ENCODE assay signal across 21 cellular contexts in the genomic region with DNA sequence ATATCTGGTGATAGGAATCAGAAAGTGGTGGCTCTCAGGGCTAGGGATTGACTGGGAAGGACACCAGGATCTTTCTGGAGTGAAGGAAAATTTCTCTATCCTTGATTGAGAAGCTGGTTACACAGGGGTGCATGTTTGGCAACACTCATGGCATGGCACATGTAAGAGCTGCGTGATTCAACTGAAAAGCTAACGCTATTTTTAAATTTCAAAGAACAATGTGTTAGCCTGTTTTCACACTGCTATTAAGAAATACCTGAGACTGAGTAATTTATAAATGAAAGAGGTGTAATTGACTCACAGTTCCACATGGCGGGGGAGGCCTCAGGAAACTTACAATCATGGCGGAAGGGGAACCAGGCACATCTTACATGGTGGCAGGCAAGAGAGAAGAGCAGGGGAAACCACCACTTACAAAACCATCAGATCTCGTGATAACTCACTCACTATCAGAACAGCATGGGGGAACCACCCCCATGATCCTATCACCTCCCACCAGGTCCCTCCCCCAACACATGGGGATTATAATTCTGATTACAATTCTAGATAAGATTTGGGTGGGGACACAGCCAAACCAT. TPM values are rescaled to one million over a fixed set of nuclear protein-coding genes. Genes with fewer than 3 reads are reported as not detected.
A peak's percentile ranks its signal among the peaks of the same experiment; 100 is the strongest.
DNase-seq lines count a peak whose midpoint lies in the region; ATAC-seq lines count a peak whose summit lies in the region.
"Had no signal": no experiment of that assay in that cellular context is flagged by ENCODE, and none has a peak within 500 bp of the region (broad histone marks: within the 10 kb centered on the region; RNA-seq: fewer than 3 reads in every experiment).

No MANE protein-coding gene starts in this region.

- H3K27me3 ChIP-seq in right cardiac atrium (ENCODE audit: control insufficient read depth, insufficient read depth) = no peaks in the 10 kb centered on the region
- H3K27me3 ChIP-seq: hepatocyte had no signal

- no peaks in the 10 kb centered on the region for H3K27me3 Mint-ChIP-seq in T-helper 2 cell treated with Interferon-gamma antibody and Interleukin-4, amounts not matched to agents 5 μg/mL and 100 μg/mL, for 36 hours (ENCODE audit: low read depth)
- H3K27me3 Mint-ChIP-seq in activated naive CD4-positive, alpha-beta T cell treated with anti-CD3 and anti-CD28 coated beads, Interleukin-2, amount 50 U/mL, for 24 hours = no peaks in the 10 kb centered on the region

- ATAC-seq in right cardiac atrium (no peak), HG03439 (IDR thresholded peaks at IDR 0.05; ENCODE audit: unreplicated experiment) (no peak)

- peak; percentile 21 for DNase-seq in GF-D8 (lab: John Stamatoyannopoulos, UW)
- peak; percentile 46 for DNase-seq in T-helper 2 cell treated with Interferon-gamma antibody and Interleukin-4, amounts not matched to agents 5 μg/mL and 100 μg/mL, for 36 hours (ENCODE audit: low spot score)
- peak; percentile 56 for DNase-seq in stimulated activated CD4-positive, alpha-beta T cell treated with anti-CD3 and anti-CD28 coated beads, Interleukin-4, amount 100 ng/mL, for 1 hour
- DNase-seq in NCI-H510A treated with DMSO at 0.1 percent for 48 hours (lab: John Stamatoyannopoulos, UW) = no peak
- DNase-seq in right cardiac atrium = no peak
- DNase-seq: amygdala, dermis blood vessel endothelial cell, DMS79 treated with DMSO at 0.1 percent for 48 hours, HCEC 1CT, NCI-H1105, NCI-H524 treated with DMSO at 0.1 percent for 48 hours, nucleus accumbens, tibial artery had no signal

- H3K9me3 Mint-ChIP-seq in T-helper 2 cell treated with Interferon-gamma antibody and Interleukin-4, amounts not matched to agents 5 μg/mL and 100 μg/mL, for 36 hours = peaks cover 16% of the 10 kb centered on the region
- peaks cover 5% of the 10 kb centered on the region for H3K9me3 Mint-ChIP-seq in activated naive CD4-positive, alpha-beta T cell treated with anti-CD3 and anti-CD28 coated beads, Interleukin-2, amount 50 U/mL, for 24 hours

- 80% methylated on average over 5 of the region's 5 CpGs for WGBS in right cardiac atrium

- no peak overlapping the region for H3K27ac Mint-ChIP-seq in T-helper 2 cell treated with Interferon-gamma antibody and Interleukin-4, amounts not matched to agents 5 μg/mL and 100 μg/mL, for 36 hours
- H3K27ac Mint-ChIP-seq in activated naive CD4-positive, alpha-beta T cell treated with anti-CD3 and anti-CD28 coated beads, Interleukin-2, amount 50 U/mL, for 24 hours = peak overlapping the region; percentile 19

- peaks cover 30% of the 10 kb centered on the region for H3K4me1 Mint-ChIP-seq in T-helper 2 cell treated with Interferon-gamma antibody and Interleukin-4, amounts not matched to agents 5 μg/mL and 100 μg/mL, for 36 hours (ENCODE audit: low read depth)
- H3K4me1 Mint-ChIP-seq in activated naive CD4-positive, alpha-beta T cell treated with anti-CD3 and anti-CD28 coated beads, Interleukin-2, amount 50 U/mL, for 24 hours = peaks cover 33% of the 10 kb centered on the region

- no peak overlapping the region for H3K27ac ChIP-seq in right cardiac atrium (ENCODE audit: low read length)
- H3K27ac ChIP-seq: hepatocyte, spleen, tibial artery had no signal

- intact Hi-C loops in right cardiac atrium (cut with DNase I) = no loop called here

- no peak overlapping the region for H3K4me3 ChIP-seq in right cardiac atrium (ENCODE audit: low read length)
- H3K4me3 ChIP-seq: hepatocyte, spleen, tibial artery had no signal

- peaks cover 10% of the 10 kb centered on the region for H3K36me3 Mint-ChIP-seq in T-helper 2 cell treated with Interferon-gamma antibody and Interleukin-4, amounts not matched to agents 5 μg/mL and 100 μg/mL, for 36 hours (ENCODE audit: low read depth)
- peaks cover 2% of the 10 kb centered on the region for H3K36me3 Mint-ChIP-seq in activated naive CD4-positive, alpha-beta T cell treated with anti-CD3 and anti-CD28 coated beads, Interleukin-2, amount 50 U/mL, for 24 hours

- H3K9me3 ChIP-seq in right cardiac atrium (ENCODE audit: control insufficient read depth, low read length) = no peaks in the 10 kb centered on the region
- H3K9me3 ChIP-seq: tibial artery had no signal

- H3K4me1 ChIP-seq in right cardiac atrium (ENCODE audit: control insufficient read depth, insufficient read depth, low read length) = no peaks in the 10 kb centered on the region
- H3K4me1 ChIP-seq: tibial artery had no signal

- no peak overlapping the region for H3K4me3 Mint-ChIP-seq in T-helper 2 cell treated with Interferon-gamma antibody and Interleukin-4, amounts not matched to agents 5 μg/mL and 100 μg/mL, for 36 hours
- no peak overlapping the region for H3K4me3 Mint-ChIP-seq in activated naive CD4-positive, alpha-beta T cell treated with anti-CD3 and anti-CD28 coated beads, Interleukin-2, amount 50 U/mL, for 24 hours

RNA-seq across cellular contexts. Expression of a gene that starts 7.4 kb away (rescaled TPM):
- total RNA-seq in right cardiac atrium = not detected
- polyA plus RNA-seq in right cardiac atrium = not detected
- total RNA-seq: activated CD8-positive, alpha-beta memory T cell treated with anti-CD3 and anti-CD28 coated beads for 36 hours; cardiac septum; dermis blood vessel endothelial cell; fibroblast of villous mesenchyme had no signal
- polyA plus RNA-seq: hepatocyte had no signal

RNA-seq across cellular contexts. Expression of a gene that starts 27.5 kb away (rescaled TPM):
- total RNA-seq in right cardiac atrium = not detected
- not detected for polyA plus RNA-seq in right cardiac atrium
- total RNA-seq: activated CD8-positive, alpha-beta memory T cell treated with anti-CD3 and anti-CD28 coated beads for 36 hours; cardiac septum; dermis blood vessel endothelial cell; fibroblast of villous mesenchyme; hepatocyte; lower leg skin; spleen had no signal
- polyA plus RNA-seq: spleen had no signal

RNA-seq across cellular contexts. Expression of a gene that starts 33.4 kb away (rescaled TPM):
- 1 to 10 TPM in 3 of 4 donors, under 1 TPM in 1; 0.62 to 6.5 (median 2.7) TPM for total RNA-seq in right cardiac atrium
- polyA plus RNA-seq in right cardiac atrium = 0.77 TPM
- total RNA-seq: dermis blood vessel endothelial cell, fibroblast of villous mesenchyme had no signal
- polyA plus RNA-seq: hepatocyte had no signal

RNA-seq across cellular contexts. Expression of a gene that starts 50.8 kb away (rescaled TPM):
- under 1 TPM in 1 of 4 donors, not detected in 3; 0.36 TPM for total RNA-seq in right cardiac atrium
- 0.05 TPM for polyA plus RNA-seq in right cardiac atrium
- total RNA-seq: cardiac septum, dermis blood vessel endothelial cell, fibroblast of villous mesenchyme, hepatocyte had no signal

Comparison
In these comparisons a context has a peak if more than half of its experiments do, and no peak if none do; other contexts are left out.
1. DNase-seq: peak in GF-D8 (single experiment), T-helper 2 cell treated with Interferon-gamma antibody and Interleukin-4, amounts not matched to agents 5 μg/mL and 100 μg/mL, for 36 hours (single experiment) and stimulated activated CD4-positive, alpha-beta T cell treated with anti-CD3 and anti-CD28 coated beads, Interleukin-4, amount 100 ng/mL, for 1 hour (single experiment); none in NCI-H510A treated with DMSO at 0.1 percent for 48 hours (single experiment) and right cardiac atrium (0 of 3).